21 cellular contexts compared by ENCODE assay signal in the genomic region with DNA sequence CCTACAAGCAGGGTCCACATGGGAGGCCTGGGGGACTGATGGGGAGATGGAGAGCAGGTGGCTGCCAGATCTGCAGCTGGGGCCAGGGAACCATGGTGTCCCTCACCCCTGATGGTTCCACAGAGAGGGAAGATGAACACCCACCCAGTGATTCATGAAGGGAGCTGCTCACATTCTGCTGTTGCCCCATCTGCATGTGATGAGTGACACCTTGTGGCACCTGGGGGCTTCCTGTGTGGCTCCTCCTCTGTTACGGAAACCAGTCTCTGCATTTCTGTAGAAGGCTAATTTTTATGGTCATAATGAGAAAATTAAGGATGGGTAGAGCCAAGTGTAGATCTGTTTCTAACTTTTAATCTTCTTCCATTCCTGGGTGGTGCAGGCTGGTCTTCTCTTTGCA.
DNase-seq lines count a peak whose midpoint lies in the region; ATAC-seq, FAIRE-seq and TF ChIP-seq lines count a peak whose summit lies in the region.
"Had no signal": no experiment of that assay in that cellular context is flagged by ENCODE, and none has a peak within 500 bp of the region (broad histone marks: within the 10 kb centered on the region; RNA-seq: fewer than 3 reads in every experiment).

No MANE protein-coding gene starts in this region.

- H3K14ac ChIP-seq in H1 (ENCODE audit: insufficient read length): no peak overlapping the region

- no peak for FAIRE-seq in H1 (lab: Jason Lieb, UNC)
- FAIRE-seq: GM12891 had no signal

- no peak overlapping the region for H3K4ac ChIP-seq in H1 (replicated peaks; ENCODE audit: insufficient read length, low read depth, low read length)

- no peak overlapping the region for H4K8ac ChIP-seq in H1 (ENCODE audit: extremely low read depth, insufficient read depth, low read length)

- no peaks in the 10 kb centered on the region for H4K20me1 ChIP-seq in H1 (replicated peaks in 1 of 2; ENCODE audit: control insufficient read depth in 1 of 2, insufficient read depth in 2 of 2, low read length in 2 of 2)

- no peak overlapping the region for H2BK120ac ChIP-seq in H1 (replicated peaks; ENCODE audit: low read depth, low read length)

- no peaks in the 10 kb centered on the region for H3K79me2 ChIP-seq in H1 (ENCODE audit: control insufficient read depth in 1 of 2, insufficient read depth in 2 of 2, low read length in 2 of 2)

- H2BK12ac ChIP-seq in H1 (ENCODE audit: low read depth, low read length): no peak overlapping the region

- no peak overlapping the region for H3K4me2 ChIP-seq in H1 (ENCODE audit: insufficient read depth in 1 of 2, low read depth in 2 of 2, low read length in 2 of 2)
- H3K4me2 ChIP-seq: GM23338 had no signal

- H3K23ac ChIP-seq in H1 (ENCODE audit: insufficient read length): no peak overlapping the region

- TF ChIP-seq CTCF in A673 (conservative IDR thresholded peaks at IDR 0.05; ENCODE audit: low read depth, low read length) (peak; percentile 16; the same call in 1 of the 2 replicates), LNCaP clone FGC (IDR thresholded peaks at IDR 0.05; ENCODE audit: control insufficient read depth, extremely low read depth, insufficient read depth) (peak; percentile 20; the same call in 1 of the 2 replicates), H1 (IDR thresholded peaks at IDR 0.05; ENCODE audit: control extremely low read depth in 1 of 3, insufficient read depth in 1 of 3, low read depth in 1 of 3, low read length in 3 of 3) (peak; percentile 21 to 30 (median 21); a peak in 3 of 4 replicates)

- TF ChIP-seq POLR2A in H1 (IDR thresholded peaks at IDR 0.05; ENCODE audit: control extremely low read depth in 1 of 2, low read depth in 2 of 2, low read length in 2 of 2): no peak

- H3K4me1 ChIP-seq in A673 (ENCODE audit: insufficient read depth, low read length, poor library complexity, severe bottlenecking) (no peaks in the 10 kb centered on the region), H1 (replicated peaks in 1 of 4; ENCODE audit: control insufficient read depth in 3 of 4, insufficient read depth in 4 of 4, low read length in 3 of 4) (no peaks in the 10 kb centered on the region)
- H3K4me1 ChIP-seq: BE2C, Caco-2 had no signal

- H3K9me3 ChIP-seq in A673 (ENCODE audit: low read depth, low read length, poor library complexity, severe bottlenecking): no peaks in the 10 kb centered on the region
- 0 out of 4 replicates have a peak, but pooled peaks cover 2 to 4% of the 10 kb centered on the region in 2 experiments for H3K9me3 ChIP-seq in H1 (ENCODE audit: insufficient read depth in 2 of 2, low read depth in 1 of 2, low read length in 1 of 2)
- H3K9me3 ChIP-seq: BE2C had no signal

- H3K79me1 ChIP-seq in H1 (ENCODE audit: low read depth, low read length): no peaks in the 10 kb centered on the region

- no peak overlapping the region for H3K4me3 ChIP-seq in A673 (ENCODE audit: low read depth, low read length, poor library complexity, severe bottlenecking)
- no peak overlapping the region for H3K4me3 ChIP-seq in LNCaP clone FGC (ENCODE audit: low read depth, low read length)
- no peak overlapping the region for H3K4me3 ChIP-seq in H1 (ENCODE audit: extremely low read depth in 1 of 4, insufficient read depth in 2 of 4, low read depth in 3 of 4, low read length in 4 of 4)
- H3K4me3 ChIP-seq: GM23338 had no signal

- H4K91ac ChIP-seq in H1 (replicated peaks; ENCODE audit: insufficient read length, low read length): no peak overlapping the region

- intact Hi-C loops in A673 (cut with micrococcal nuclease; ENCODE audit: unreplicated experiment): no loop called here

- POLR2A ChIA-PET in A673 (lab: Charles Lee; ENCODE audit: low non-redundant PET): no interaction called here
- POLR2A ChIA-PET in H1 (lab: Charles Lee; ENCODE audit: partially characterized antibody): no interaction called here

- peaks cover 11% of the 10 kb centered on the region; the same call in 1 of the 2 replicates for H3K23me2 ChIP-seq in H1 (ENCODE audit: low read depth, low read length)

- peaks cover 14% of the 10 kb centered on the region for H3K27me3 ChIP-seq in A673 (replicated peaks; ENCODE audit: insufficient read depth, low read depth, low read length, poor library complexity)
- no peaks in the 10 kb centered on the region for H3K27me3 ChIP-seq in H1 (replicated peaks in 1 of 4; ENCODE audit: control insufficient read depth in 3 of 4, extremely low read depth in 1 of 4, insufficient read depth in 3 of 4, low read length in 3 of 4)
- H3K27me3 ChIP-seq: BE2C had no signal

- H3K18ac ChIP-seq in H1 (ENCODE audit: extremely low read depth, low read length): no peak overlapping the region

- no peak overlapping the region for H2AK5ac ChIP-seq in H1 (ENCODE audit: low read depth, low read length)

- no peak overlapping the region for H4K5ac ChIP-seq in H1 (ENCODE audit: insufficient read length, low read depth, low read length)

- DNase-seq in NCI-H146 (lab: John Stamatoyannopoulos, UW) (peak; percentile 16), NCI-H146 treated with DMSO at 0.1 percent for 48 hours (lab: John Stamatoyannopoulos, UW; ENCODE audit: unreplicated experiment) (no peak), A673 (ENCODE audit: low spot score) (no peak), LNCaP clone FGC (ENCODE audit: low read depth) (no peak), H1 (ENCODE audit: low read depth in 1 of 2, low spot score in 2 of 2) (no peak), C1 segment of cervical spinal cord (lab: John Stamatoyannopoulos, UW) (no peak)
- DNase-seq in activated CD8-positive, alpha-beta memory T cell treated with anti-CD3 and anti-CD28 coated beads for 24 hours: no peak
- DNase-seq: BE2C, HFFc6, IMR-90, Kasumi-1, NCI-H187 treated with DMSO at 0.1 percent for 48 hours, NCI-H2171, PC-3, T-helper 1 cell had no signal

- H3K27ac ChIP-seq in A673 (ENCODE audit: low read depth, low read length, poor library complexity, severe bottlenecking) (no peak overlapping the region), H1 (ENCODE audit: low read depth, low read length) (no peak overlapping the region)
- H3K27ac ChIP-seq: HL-60, RWPE1 had no signal

- no peak overlapping the region for H2BK5ac ChIP-seq in H1 (ENCODE audit: low read depth, low read length)

- 94% methylated on average over 1 of the region's 1 CpG; no CpG with 5 or more reads in 1 of the 2 experiments for WGBS in H1 (ENCODE audit: extremely low coverage in 1 of 2, insufficient coverage in 1 of 2, insufficient read length in 1 of 2, insufficient replicate concordance in 2 of 2, low coverage in 1 of 2, low lambda C conversion rate in 2 of 2, missing lambda C conversion rate in 1 of 2), 2 experiments

- H2BK15ac ChIP-seq in H1 (ENCODE audit: low read length): 0 out of 2 replicates have a peak overlapping the region, but pooled peaks have one; percentile 46

- TF ChIP-seq RAD21 in H1 (IDR thresholded peaks at IDR 0.05 in 1 of 2, conservative IDR thresholded peaks at IDR 0.05 in 1 of 2; ENCODE audit: low read depth in 2 of 2, low read length in 2 of 2): peak; percentile 51 to 63

- H3K9ac ChIP-seq in H1 (replicated peaks in 1 of 4; ENCODE audit: extremely low read depth in 1 of 4, low read depth in 3 of 4, low read length in 3 of 4): no peak overlapping the region

- H3K56ac ChIP-seq in H1 (replicated peaks; ENCODE audit: insufficient read length, low read depth, low read length): no peak overlapping the region

- no peak overlapping the region for H2AFZ ChIP-seq in H1 (ENCODE audit: low read length)
- H2AFZ ChIP-seq: GM23338 had no signal

- no peaks in the 10 kb centered on the region for H3K36me3 ChIP-seq in A673 (ENCODE audit: insufficient read depth, low read length, poor library complexity, severe bottlenecking)
- no peaks in the 10 kb centered on the region for H3K36me3 ChIP-seq in H1 (ENCODE audit: control insufficient read depth in 2 of 4, insufficient read depth in 4 of 4, low read length in 3 of 4)
- H3K36me3 ChIP-seq: BE2C had no signal

- no peak for TF ChIP-seq EP300 in H1 (IDR thresholded peaks at IDR 0.05; ENCODE audit: borderline replicate concordance in 1 of 2, low read depth in 2 of 2, low read length in 2 of 2)

- no peak for ATAC-seq in GM21381 (IDR thresholded peaks at IDR 0.05; ENCODE audit: unreplicated experiment)
- ATAC-seq: GM23338, PC-3 had no signal

- BruUV-seq in A673 (replicated peaks; lab: Mats Ljungman, UMichigan): no TSS peak

- no peak overlapping the region for H2BK20ac ChIP-seq in H1 (ENCODE audit: low read length)

- CTCF ChIA-PET in A673 (lab: Charles Lee) (interaction anchor here (0.6 kb wide), 1 partner anchor 50 kb away, joined by 4 read pairs; no protein-coding TSS in a partner anchor), H1 (lab: Charles Lee; ENCODE audit: partially characterized antibody) (interaction anchor here (1.3 kb wide), 1 partner anchor 57 kb away, joined by 3 read pairs; no protein-coding TSS in a partner anchor)

TF ChIP-seq in H1, 55 proteins besides CTCF, POLR2A, EP300 and RAD21:
- no peak for TF ChIP-seq TCF12 (IDR thresholded peaks at IDR 0.05; ENCODE audit: low read depth, low read length)
- no peak for TF ChIP-seq KDM1A (IDR thresholded peaks at IDR 0.05; ENCODE audit: borderline replicate concordance, low read length)
- TF ChIP-seq ZNF274 (IDR thresholded peaks at IDR 0.05; ENCODE audit: borderline replicate concordance, extremely low read depth, low read length): no peak
- no peak for TF ChIP-seq SIRT6 (IDR thresholded peaks at IDR 0.05; ENCODE audit: low read length)
- no peak for TF ChIP-seq JUND (IDR thresholded peaks at IDR 0.05; ENCODE audit: low read length)
- no peak for TF ChIP-seq PHF8 (conservative IDR thresholded peaks at IDR 0.05; ENCODE audit: low read depth, low read length)
- TF ChIP-seq ASH2L (IDR thresholded peaks at IDR 0.05; ENCODE audit: low read length): no peak
- TF ChIP-seq TBP (IDR thresholded peaks at IDR 0.05; ENCODE audit: low read depth, low read length): no peak
- no peak for TF ChIP-seq CTBP2 (IDR thresholded peaks at IDR 0.05; ENCODE audit: borderline replicate concordance, insufficient read depth, insufficient read length, low read length)
- TF ChIP-seq MAFK (IDR thresholded peaks at IDR 0.05; ENCODE audit: low read depth, low read length): no peak
- TF ChIP-seq BRCA1 (IDR thresholded peaks at IDR 0.05; ENCODE audit: low read depth, low read length): no peak
- no peak for TF ChIP-seq CBX5 (IDR thresholded peaks at IDR 0.05; ENCODE audit: low read depth, low read length)
- TF ChIP-seq HDAC2 (IDR thresholded peaks at IDR 0.05; ENCODE audit: borderline replicate concordance in 1 of 2, low read depth in 2 of 2, low read length in 2 of 2): no peak
- no peak for TF ChIP-seq SIX5 (IDR thresholded peaks at IDR 0.05; ENCODE audit: low read depth, low read length)
- TF ChIP-seq HDAC6 (IDR thresholded peaks at IDR 0.05; ENCODE audit: low read depth, low read length): no peak
- TF ChIP-seq CEBPB (IDR thresholded peaks at IDR 0.05; ENCODE audit: low read depth, low read length): no peak
- TF ChIP-seq CHD2 (IDR thresholded peaks at IDR 0.05; ENCODE audit: low read length): no peak
- no peak for TF ChIP-seq GABPA (IDR thresholded peaks at IDR 0.05; ENCODE audit: borderline replicate concordance, insufficient read depth, low read length)
- no peak for TF ChIP-seq SAP30 (IDR thresholded peaks at IDR 0.05; ENCODE audit: insufficient read depth, insufficient replicate concordance, low read length)
